Comparison of ENCODE assay signal across 8 cellular contexts in genomic region chr17:7477392-7478275, GRCh38. TPM values are rescaled to one million over a fixed set of nuclear protein-coding genes. Genes with fewer than 3 reads are reported as not detected.
DNase-seq lines count a peak whose midpoint lies in the region; ATAC-seq and TF ChIP-seq lines count a peak whose summit lies in the region.

No MANE protein-coding gene starts in this region.

- H3K27ac ChIP-seq in 22Rv1 = peak overlapping the region; percentile 86; the same call in 1 of the 2 replicates
- H3K27ac ChIP-seq in HUES6 (ENCODE audit: low read depth, low read length) = no peak overlapping the region
- peak overlapping the region; percentile 81 for H3K27ac ChIP-seq in neutrophil

- peak overlapping the region; percentile 66 for H3K4me3 ChIP-seq in HUES6 (ENCODE audit: low read depth, low read length)
- peak overlapping the region in 1 of 2 experiments; percentile 81 for H3K4me3 ChIP-seq in neutrophil (ENCODE audit: low read depth in 1 of 2, low read length in 1 of 2)

- DNase-seq in activated naive CD4-positive, alpha-beta T cell treated with anti-CD3 and anti-CD28 coated beads, Interleukin-2, amount 50 U/mL, for 16 hours = peak; percentile 40
- DNase-seq in foreskin melanocyte = peak; percentile 67
- no peak for DNase-seq in NCI-H2029 (lab: John Stamatoyannopoulos, UW)
- no peak for DNase-seq in omental fat pad (ENCODE audit: low spot score)
- DNase-seq in activated CD4-positive, CD25-positive, alpha-beta regulatory T cell treated with anti-CD3 and anti-CD28 coated beads, Interleukin-2, amount 50 U/mL, for 72 hours = no peak

- H3K36me3 ChIP-seq in HUES6 (ENCODE audit: control insufficient read depth, insufficient read depth, low read length) (no peaks in the 10 kb centered on the region), neutrophil (no peaks in the 10 kb centered on the region)

- H3K27me3 ChIP-seq in HUES6 (ENCODE audit: control insufficient read depth, insufficient read depth, low read length) (no peaks in the 10 kb centered on the region), neutrophil (no peaks in the 10 kb centered on the region)

- peak overlapping the region; percentile 18 for H3K9ac ChIP-seq in HUES6 (ENCODE audit: low read length)

- no peaks in the 10 kb centered on the region for H3K9me3 ChIP-seq in HUES6 (ENCODE audit: control insufficient read depth, insufficient read depth, low read depth, low read length)
- H3K9me3 ChIP-seq in neutrophil = no peaks in the 10 kb centered on the region

- no peak for TF ChIP-seq CTCF in 22Rv1 (IDR thresholded peaks at IDR 0.05)
- TF ChIP-seq CTCF in neutrophil (IDR thresholded peaks at IDR 0.05) = no peak
- no peak for TF ChIP-seq CTCF in omental fat pad (IDR thresholded peaks at IDR 0.05)

- H3K4me1 ChIP-seq in HUES6 (ENCODE audit: control insufficient read depth, insufficient read depth, low read length) (peaks cover 38% of the 10 kb centered on the region), neutrophil (ENCODE audit: control insufficient read depth in 1 of 2, insufficient read depth in 1 of 2, low read depth in 1 of 2, low read length in 1 of 2) (peaks cover 40 to 47% of the 10 kb centered on the region in 2 experiments)

- ATAC-seq in omental fat pad (ENCODE audit: low FRiP score) = no peak

RNA-seq across cellular contexts. Expression of gene ZBTB4, which starts 1.8 kb away (rescaled TPM):
- 10 to 100 TPM; 27.5 to 57.9 (median 38.5) TPM for total RNA-seq in omental fat pad

RNA-seq across cellular contexts. Expression of gene SLC35G6, which starts 3.6 kb away (rescaled TPM):
- total RNA-seq in omental fat pad = not detected

RNA-seq across cellular contexts. Expression of gene POLR2A, which starts 6.5 kb away (rescaled TPM):
- total RNA-seq in omental fat pad = 10 to 100 TPM; 57.1 to 99.2 (median 77.1) TPM

RNA-seq across cellular contexts. Expression of gene CHRNB1, which starts 32.8 kb away (rescaled TPM):
- total RNA-seq in omental fat pad = 10 to 100 TPM in 1 of 4 donors, 1 to 10 TPM in 3; 3.0 to 10.9 (median 7.4) TPM

RNA-seq across cellular contexts. Expression of gene FGF11, which starts 38.3 kb away (rescaled TPM):
- 1 to 10 TPM in 3 of 4 donors, under 1 TPM in 1; 0.72 to 1.9 (median 1.7) TPM for total RNA-seq in omental fat pad

Comparison
In these comparisons a context has a peak if more than half of its experiments do, and no peak if none do; other contexts are left out.
1. DNase-seq: peak in activated naive CD4-positive, alpha-beta T cell treated with anti-CD3 and anti-CD28 coated beads, Interleukin-2, amount 50 U/mL, for 16 hours (single experiment) and foreskin melanocyte (single experiment); none in NCI-H2029 (single experiment), omental fat pad (single experiment) and activated CD4-positive, CD25-positive, alpha-beta regulatory T cell treated with anti-CD3 and anti-CD28 coated beads, Interleukin-2, amount 50 U/mL, for 72 hours (single experiment).